Comparison of ENCODE assay signal across 9 cellular contexts in the genomic region with DNA sequence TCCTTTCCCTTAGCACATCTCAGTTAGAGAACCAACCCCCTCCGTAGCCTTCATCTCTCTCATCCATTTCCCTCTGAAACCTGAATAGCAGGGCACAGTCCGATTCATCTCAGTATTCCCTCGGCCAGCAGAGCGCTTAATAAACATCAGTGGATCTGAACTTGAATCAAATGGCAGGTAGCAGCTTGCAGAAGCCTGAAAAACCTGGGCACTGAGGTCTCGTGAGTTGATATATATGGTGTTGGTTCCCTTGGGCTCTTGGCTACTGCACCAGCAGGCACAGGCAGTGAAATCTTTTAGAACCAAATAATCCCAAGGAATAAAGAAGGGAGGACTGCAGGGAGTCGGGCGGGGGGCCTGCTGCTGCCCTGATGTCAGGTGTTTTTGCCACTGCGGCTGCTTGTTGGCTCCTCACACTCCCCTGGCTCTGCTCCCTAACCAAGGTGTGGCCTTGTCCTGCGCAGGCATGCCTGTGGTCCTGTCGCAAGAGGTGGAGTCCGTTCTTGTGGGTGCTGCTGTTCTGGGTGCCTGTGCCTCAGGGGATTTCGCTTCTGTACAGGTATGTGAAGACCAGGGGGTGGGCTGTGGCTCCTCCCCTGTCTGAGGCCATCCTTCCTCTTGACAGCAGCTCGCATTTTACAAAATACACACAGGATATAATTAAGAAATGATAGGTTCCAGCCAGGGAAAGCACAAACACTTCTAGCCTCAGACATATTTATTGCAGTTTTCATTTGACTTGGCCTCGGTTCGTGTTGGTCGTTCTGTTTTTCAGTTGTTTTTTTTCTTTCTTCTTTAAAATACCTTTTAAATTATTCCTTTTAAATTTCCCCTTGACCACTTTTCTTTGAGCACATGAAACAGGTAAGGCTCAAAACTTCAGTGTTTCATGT.
A peak's percentile ranks its signal among the peaks of the same experiment; 100 is the strongest.
DNase-seq lines count a peak whose midpoint lies in the region; ATAC-seq and TF ChIP-seq lines count a peak whose summit lies in the region.
"Had no signal": no experiment of that assay in that cellular context is flagged by ENCODE, and none has a peak within 500 bp of the region (broad histone marks: within the 10 kb centered on the region; RNA-seq: fewer than 3 reads in every experiment).

No MANE protein-coding gene starts in this region.

- H3K9ac ChIP-seq in HUES64 (ENCODE audit: low read depth, low read length) (0 out of 2 replicates have a peak overlapping the region, but pooled peaks have one; percentile 12), mammary epithelial cell (ENCODE audit: insufficient read depth, low read length) (peak overlapping the region; percentile 81)

- WGBS in HUES64, result 90% methylated on average over 16 of the region's 16 CpGs
- 5% methylated on average over 14 of the region's 16 CpGs for WGBS in mammary epithelial cell (ENCODE audit: low coverage, missing lambda C conversion rate)
- WGBS in lung, 2 donors, result 54 to 57% methylated on average over 16 of the region's 16 CpGs

- peaks cover 38% of the 10 kb centered on the region for H3K4me1 Mint-ChIP-seq in endothelial cell (ENCODE audit: unreplicated experiment)

- intact Hi-C loops in mammary epithelial cell (cut with micrococcal nuclease), result loop anchor here (2.0 to 5.0 kb wide), 3 partner anchors 57 to 227 kb away; no protein-coding TSS in a partner anchor

- dilution Hi-C loops in mammary epithelial cell (cut with HindIII; ENCODE audit: low sequenced_read_pairs), result no loop called here

- H3K4me3 ChIP-seq in HUES64 (ENCODE audit: low read length) (no peak overlapping the region), mammary epithelial cell (replicated peaks in 1 of 3; ENCODE audit: insufficient read depth in 1 of 3, low read depth in 2 of 3, low read length in 3 of 3) (peak overlapping the region in 2 of 3 experiments; percentile 7 to 21), lung (no peak overlapping the region)

- no peak overlapping the region for H3K27ac ChIP-seq in HUES64 (ENCODE audit: low read depth, low read length)
- peak overlapping the region; percentile 97 for H3K27ac ChIP-seq in mammary epithelial cell (ENCODE audit: insufficient read depth, low read depth, low read length)
- H3K27ac ChIP-seq in lung (ENCODE audit: low read depth in 1 of 2, low read length in 1 of 2), result peak overlapping the region in 1 of 2 donors; percentile 93
- peak overlapping the region; percentile 47 for H3K27ac ChIP-seq in substantia nigra (ENCODE audit: low read depth, low read length, poor library complexity, severe bottlenecking)

- peaks cover 4% of the 10 kb centered on the region for H3K27me3 Mint-ChIP-seq in endothelial cell (ENCODE audit: unreplicated experiment)

- H3K27ac Mint-ChIP-seq in endothelial cell (ENCODE audit: unreplicated experiment), result no peak overlapping the region

- peak overlapping the region; percentile 28 for H2AFZ ChIP-seq in mammary epithelial cell (ENCODE audit: low read depth, low read length)

- no peaks in the 10 kb centered on the region for H3K79me2 ChIP-seq in mammary epithelial cell (ENCODE audit: insufficient read depth, low read length)

- TF ChIP-seq CTCF in mammary epithelial cell (conservative IDR thresholded peaks at IDR 0.05 in 1 of 2, IDR thresholded peaks at IDR 0.05 in 1 of 2; ENCODE audit: extremely low read depth in 1 of 2, insufficient read depth in 1 of 2, low read depth in 1 of 2, low read length in 2 of 2) (no peak), lung (IDR thresholded peaks at IDR 0.05; ENCODE audit: control extremely low read depth, extremely low read depth) (no peak), endothelial cell (IDR thresholded peaks at IDR 0.05; ENCODE audit: unreplicated experiment) (no peak)

- no peaks in the 10 kb centered on the region for H4K20me1 ChIP-seq in mammary epithelial cell (ENCODE audit: insufficient read depth, low read length)

- DNase-seq in mammary epithelial cell, result peak; percentile 98
- peak; percentile 86 for DNase-seq in lung (ENCODE audit: low spot score)
- DNase-seq in substantia nigra (lab: John Stamatoyannopoulos, UW), result no peak
- no peak for DNase-seq in endothelial cell (ENCODE audit: low spot score)
- no peak for DNase-seq in erythroblast (lab: John Stamatoyannopoulos, UW)
- DNase-seq: NCI-H82 had no signal

- no peak for TF ChIP-seq POLR2A in erythroblast (IDR thresholded peaks at IDR 0.05; ENCODE audit: low read length)

- BruUV-seq in mammary epithelial cell (replicated peaks; lab: Mats Ljungman, UMichigan), result no TSS peak

- H3K4me1 ChIP-seq in HUES64 (ENCODE audit: insufficient read depth, low read length), result peaks cover 44% of the 10 kb centered on the region
- H3K4me1 ChIP-seq in mammary epithelial cell (ENCODE audit: insufficient read depth, low read length), result peaks cover 58% of the 10 kb centered on the region
- peaks cover 7 to 9% of the 10 kb centered on the region in 2 donors for H3K4me1 ChIP-seq in lung (ENCODE audit: control insufficient read depth in 2 of 2, insufficient read depth in 2 of 2, low read length in 2 of 2)

- H3K9me3 Mint-ChIP-seq in endothelial cell (ENCODE audit: unreplicated experiment), result no peaks in the 10 kb centered on the region

- in situ Hi-C loops in mammary epithelial cell (cut with MboI; ENCODE audit: low sequenced_read_pairs in 2 of 2), result no loop called here

- CTCF ChIA-PET in mammary epithelial cell (lab: Charles Lee; ENCODE audit: low non-redundant PET), result no interaction called here

- ATAC-seq in lung (ENCODE audit: insufficient read depth, low FRiP score), result peak; percentile 69
- no peak for ATAC-seq in HG02840 (IDR thresholded peaks at IDR 0.05; ENCODE audit: low FRiP score, unreplicated experiment)
- no peak for ATAC-seq in HG03432 (IDR thresholded peaks at IDR 0.05; ENCODE audit: unreplicated experiment)

- H3K9me3 ChIP-seq in HUES64 (ENCODE audit: insufficient read depth, low read depth, low read length), result no peaks in the 10 kb centered on the region
- no peaks in the 10 kb centered on the region for H3K9me3 ChIP-seq in mammary epithelial cell (replicated peaks; ENCODE audit: insufficient read depth, low read length)
- no peaks in the 10 kb centered on the region for H3K9me3 ChIP-seq in lung (ENCODE audit: control insufficient read depth in 2 of 2, insufficient read depth in 1 of 2, low read length in 1 of 2)

- H3K36me3 ChIP-seq in HUES64 (ENCODE audit: insufficient read depth, low read length), result no peaks in the 10 kb centered on the region
- H3K36me3 ChIP-seq in mammary epithelial cell (ENCODE audit: insufficient read depth, low read length), result no peaks in the 10 kb centered on the region
- H3K36me3 ChIP-seq in lung (ENCODE audit: control insufficient read depth in 2 of 2, insufficient read depth in 2 of 2, low read length in 2 of 2), result no peaks in the 10 kb centered on the region

- peak overlapping the region; percentile 60 for H3K4me2 ChIP-seq in mammary epithelial cell (ENCODE audit: insufficient read depth, low read depth, low read length)

- no peaks in the 10 kb centered on the region for H3K27me3 ChIP-seq in HUES64 (ENCODE audit: insufficient read depth, low read length)
- H3K27me3 ChIP-seq in mammary epithelial cell (ENCODE audit: insufficient read depth, low read length), result no peaks in the 10 kb centered on the region
- H3K27me3 ChIP-seq in lung (ENCODE audit: control insufficient read depth, insufficient read depth), result no peaks in the 10 kb centered on the region

- no peak overlapping the region for H3K4me3 Mint-ChIP-seq in endothelial cell (ENCODE audit: unreplicated experiment)

- peaks cover 17% of the 10 kb centered on the region for H3K36me3 Mint-ChIP-seq in endothelial cell (ENCODE audit: low read depth, unreplicated experiment)

Comparison
In these comparisons a context has a peak if more than half of its experiments do, and no peak if none do; other contexts are left out.
1. H3K4me3 ChIP-seq: peak in mammary epithelial cell (2 of 3); none in HUES64 (single experiment) and lung (single experiment).
2. DNase-seq: peak in mammary epithelial cell (single experiment) and lung (single experiment); none in substantia nigra (0 of 49), endothelial cell (single experiment) and erythroblast (0 of 2).